Comparison of ENCODE assay signal across 30 cellular contexts in the genomic region with DNA sequence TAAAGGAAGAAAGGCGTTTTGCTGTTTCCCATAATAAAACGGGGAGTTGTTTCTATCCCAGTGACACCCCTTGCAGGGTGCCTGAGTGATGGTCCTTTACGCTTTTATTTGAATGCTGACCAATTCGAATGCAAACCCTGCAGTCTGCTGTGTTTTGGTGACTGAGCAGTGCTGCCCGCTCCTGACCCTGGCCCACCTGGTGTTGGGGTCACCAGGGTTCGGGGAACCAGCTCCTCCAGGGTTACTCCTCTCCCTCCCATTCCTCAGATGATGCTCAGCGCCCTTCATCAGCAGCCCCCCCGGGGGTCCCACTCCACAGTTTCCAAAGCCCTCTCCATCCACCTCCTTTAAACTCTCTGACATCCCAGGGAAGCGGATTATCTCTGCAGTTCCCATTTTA. TPM values are rescaled to one million over a fixed set of nuclear protein-coding genes. Genes with fewer than 3 reads are reported as not detected.
"Had no signal": no experiment of that assay in that cellular context is flagged by ENCODE, and none has a peak within 500 bp of the region (broad histone marks: within the 10 kb centered on the region; RNA-seq: fewer than 3 reads in every experiment).

No MANE protein-coding gene starts in this region.

- H3K27ac Mint-ChIP-seq: activated CD4-positive, alpha-beta memory T cell treated with anti-CD3 and anti-CD28 coated beads, Interleukin-2, amount 10 ng/mL, durations not matched to agents 7 days and 5 days; activated CD4-positive, alpha-beta T cell treated with anti-CD3 and anti-CD28 coated beads, Interleukin-2, amount 10 ng/mL, durations not matched to agents 24 days and 14 days; dendritic cell treated with granulocyte-macrophage colony-stimulating factor and Interleukin-4, amounts not matched to agents 40 ng/mL and 50 ng/mL, for 4 days; memory B cell; naive thymus-derived CD4-positive, alpha-beta T cell had no signal

- H3K9me3 Mint-ChIP-seq: activated CD4-positive, alpha-beta memory T cell treated with anti-CD3 and anti-CD28 coated beads, Interleukin-2, amount 10 ng/mL, durations not matched to agents 7 days and 5 days; activated CD4-positive, alpha-beta T cell treated with anti-CD3 and anti-CD28 coated beads, Interleukin-2, amount 10 ng/mL, durations not matched to agents 24 days and 14 days; activated naive CD4-positive, alpha-beta T cell treated with anti-CD3 and anti-CD28 coated beads, Interleukin-2, amount 50 U/mL, for 72 hours; activated T-cell treated with anti-CD3 and anti-CD28 coated beads, Interleukin-2, amount 50 U/mL, for 4 hours; central memory CD8-positive, alpha-beta T cell; dendritic cell treated with granulocyte-macrophage colony-stimulating factor and Interleukin-4, amounts not matched to agents 40 ng/mL and 50 ng/mL, for 4 days; memory B cell; neural crest cell had no signal

- H3K4me1 ChIP-seq: pancreas, psoas muscle had no signal

- H3K36me3 Mint-ChIP-seq: activated naive CD4-positive, alpha-beta T cell treated with anti-CD3 and anti-CD28 coated beads, Interleukin-2, amount 50 U/mL, for 72 hours; memory B cell had no signal

- H3K36me3 ChIP-seq: esophagus squamous epithelium, pancreas, sigmoid colon, tibial nerve, WERI-Rb-1 had no signal

- DNase-seq: activated CD4-positive, alpha-beta memory T cell treated with anti-CD3 and anti-CD28 coated beads, Interleukin-2, amount 10 ng/mL, durations not matched to agents 7 days and 5 days; activated CD4-positive, alpha-beta T cell treated with anti-CD3 and anti-CD28 coated beads, Interleukin-2, amount 10 ng/mL, durations not matched to agents 24 days and 14 days; activated CD4-positive, CD25-positive, alpha-beta regulatory T cell treated with anti-CD3 and anti-CD28 coated beads, Interleukin-2, amount 50 U/mL, for 72 hours; activated CD8-positive, alpha-beta memory T cell treated with anti-CD3 and anti-CD28 coated beads, Interleukin-2, amount 50 U/mL, for 48 hours; activated naive CD4-positive, alpha-beta T cell; activated T-cell treated with anti-CD3 and anti-CD28 coated beads, Interleukin-2, amount 50 U/mL, for 4 hours; effector CD4-positive, alpha-beta T cell; esophagus squamous epithelium; foreskin melanocyte; left colon; midbrain; naive thymus-derived CD4-positive, alpha-beta T cell; nucleus accumbens; psoas muscle; sigmoid colon; small intestine; stimulated activated naive CD4-positive, alpha-beta T cell; WERI-Rb-1 had no signal

- H3K4me3 Mint-ChIP-seq: activated CD4-positive, alpha-beta memory T cell treated with anti-CD3 and anti-CD28 coated beads, Interleukin-2, amount 10 ng/mL, durations not matched to agents 7 days and 5 days; activated CD4-positive, alpha-beta T cell treated with anti-CD3 and anti-CD28 coated beads, Interleukin-2, amount 10 ng/mL, durations not matched to agents 24 days and 14 days; activated T-cell treated with anti-CD3 and anti-CD28 coated beads, Interleukin-2, amount 50 U/mL, for 4 hours; central memory CD8-positive, alpha-beta T cell; dendritic cell treated with granulocyte-macrophage colony-stimulating factor and Interleukin-4, amounts not matched to agents 40 ng/mL and 50 ng/mL, for 4 days; memory B cell; naive thymus-derived CD4-positive, alpha-beta T cell; neural crest cell had no signal

- H3K9me3 ChIP-seq: esophagus squamous epithelium, pancreas, psoas muscle, sigmoid colon, tibial nerve had no signal

- H3K27ac ChIP-seq: epithelial cell of prostate, esophagus squamous epithelium, hepatocyte, pancreas, psoas muscle, sigmoid colon, WERI-Rb-1 had no signal

- H3K4me3 ChIP-seq: esophagus squamous epithelium, hepatocyte, pancreas, psoas muscle, sigmoid colon, tibial nerve had no signal

RNA-seq across cellular contexts. Expression of gene CA4, which starts 6.0 kb away (rescaled TPM):
- total RNA-seq: activated CD4-positive, alpha-beta memory T cell treated with anti-CD3 and anti-CD28 coated beads, Interleukin-2, amount 10 ng/mL, durations not matched to agents 7 days and 5 days; activated CD4-positive, alpha-beta T cell treated with anti-CD3 and anti-CD28 coated beads, Interleukin-2, amount 10 ng/mL, durations not matched to agents 24 days and 14 days; activated naive CD4-positive, alpha-beta T cell treated with anti-CD3 and anti-CD28 coated beads, Interleukin-2, amount 50 U/mL, for 72 hours; activated T-cell treated with anti-CD3 and anti-CD28 coated beads, Interleukin-2, amount 50 U/mL, for 4 hours; bronchial epithelial cell; naive thymus-derived CD4-positive, alpha-beta T cell; T-helper 1 cell treated with Interleukin-12 subunit alpha and Interleukin-12 subunit beta and Interleukin-4 antibody, amounts not matched to agents 30 ng/mL and 1 ng/mL, for 36 hours had no signal
- polyA plus RNA-seq: keratinocyte; naive thymus-derived CD4-positive, alpha-beta T cell had no signal
